ENCODE assay signal across 7 cellular contexts in the genomic region with DNA sequence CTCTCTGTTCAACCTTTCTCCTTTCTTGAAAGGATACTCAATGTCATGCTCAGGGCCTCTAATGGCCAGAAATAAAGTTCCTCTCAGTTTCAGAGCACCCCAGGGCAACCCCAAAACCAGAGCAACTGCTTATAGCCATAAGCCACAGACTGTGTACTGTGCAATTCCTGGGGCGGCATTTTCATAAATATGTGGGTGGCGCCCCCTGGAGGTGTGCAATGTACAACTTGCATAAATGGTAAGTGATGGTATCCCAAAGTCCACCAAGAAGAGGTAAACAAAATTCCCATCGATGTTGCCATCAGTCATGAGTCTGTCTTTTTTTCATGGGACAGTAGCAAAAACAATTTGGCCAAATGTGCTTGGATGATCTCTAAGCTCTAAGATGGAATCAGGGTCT.
DNase-seq lines count a peak whose midpoint lies in the region; FAIRE-seq and TF ChIP-seq lines count a peak whose summit lies in the region.
"Not testable (repeated sequence)": the region's sequence is repeated elsewhere in the genome, so short reads cannot be mapped to it uniquely, and the experiment has no call there.

No MANE protein-coding gene starts in this region.

- not testable (repeated sequence) for H3F3A ChIP-seq in Loucy (ENCODE audit: low read depth); SK-N-SH (replicated peaks; ENCODE audit: insufficient read depth)

- not testable (repeated sequence) for H3K36me3 ChIP-seq in GM06990 (ENCODE audit: control insufficient read depth, insufficient read depth, low read length); Loucy (ENCODE audit: insufficient read depth, low read length); SK-N-SH (replicated peaks in 1 of 2; ENCODE audit: control insufficient read depth in 1 of 2, insufficient read depth in 2 of 2, low read length in 1 of 2); keratinocyte (ENCODE audit: control insufficient read depth in 2 of 2, extremely low read depth in 1 of 2, insufficient read depth in 2 of 2, low read length in 2 of 2)
- peaks cover 19% of the 10 kb centered on the region for H3K36me3 ChIP-seq in endodermal cell (ENCODE audit: control insufficient read depth, insufficient read depth, low read length)

- CTCF ChIA-PET in SK-N-SH (lab: Yijun Ruan, JAX) = not testable (repeated sequence)

- 64% methylated on average over 3 of the region's 3 CpGs for WGBS in SK-N-SH (ENCODE audit: low lambda C conversion rate)
- 91 to 100% methylated on average over 1 to 3 of the region's 3 CpGs for WGBS in endodermal cell (ENCODE audit: insufficient coverage in 1 of 2, insufficient read length in 1 of 2), 2 experiments

- H3K9me3 Mint-ChIP-seq in endodermal cell = peaks cover 30% of the 10 kb centered on the region

- FAIRE-seq in keratinocyte (lab: Jason Lieb, UNC) = not testable (repeated sequence)

- TF ChIP-seq RAD21 in SK-N-SH (IDR thresholded peaks at IDR 0.05; ENCODE audit: low read length) = peak; percentile 24; the same call in 1 of the 2 replicates

- H3K9ac ChIP-seq in Loucy (ENCODE audit: low read depth, low read length, poor library complexity, severe bottlenecking); SK-N-SH; endodermal cell (ENCODE audit: extremely low read depth, low read length, poor library complexity, severe bottlenecking); keratinocyte (ENCODE audit: control insufficient read depth, extremely low read depth, insufficient read depth, low read length): not testable (repeated sequence)

- not testable (repeated sequence) for H4K20me1 ChIP-seq in Loucy (ENCODE audit: insufficient read depth, low read length, poor library complexity, severe bottlenecking); SK-N-SH (ENCODE audit: insufficient read depth); keratinocyte (ENCODE audit: control insufficient read depth, extremely low read depth, insufficient read depth, low read length)

- H3K27ac ChIP-seq in SK-N-SH (ENCODE audit: low read depth in 2 of 2, low read length in 1 of 2); endodermal cell (ENCODE audit: low read depth, low read length); keratinocyte (ENCODE audit: control insufficient read depth, insufficient read depth, low read length): not testable (repeated sequence)

- H3K4me1 ChIP-seq in Loucy (ENCODE audit: insufficient read depth, low read length, poor library complexity, severe bottlenecking); SK-N-SH (ENCODE audit: control insufficient read depth in 1 of 2, insufficient read depth in 2 of 2, low read depth in 1 of 2, low read length in 1 of 2); endodermal cell (ENCODE audit: control insufficient read depth, insufficient read depth, low read length); keratinocyte (ENCODE audit: control insufficient read depth, extremely low read depth, insufficient read depth, low read length): not testable (repeated sequence)

- H3K4me3 Mint-ChIP-seq in endodermal cell = not testable (repeated sequence)

- H3K27ac Mint-ChIP-seq in endodermal cell = not testable (repeated sequence)

- TF ChIP-seq CTCF in GM06990 (IDR thresholded peaks at IDR 0.05; ENCODE audit: insufficient read depth, low read length, poor library complexity, severe bottlenecking) (peak; percentile 30), Loucy (conservative IDR thresholded peaks at IDR 0.05; ENCODE audit: low read length) (peak; percentile 39), endodermal cell (conservative IDR thresholded peaks at IDR 0.05) (peak; percentile 57), keratinocyte (optimal IDR thresholded peaks at IDR 0.05 in 1 of 3, IDR thresholded peaks at IDR 0.05 in 1 of 3, conservative IDR thresholded peaks at IDR 0.05 in 1 of 3; ENCODE audit: extremely low read depth in 1 of 3, insufficient read depth in 2 of 3, low read length in 3 of 3) (peak in 2 of 3 experiments; percentile 6 to 8)
- not testable (repeated sequence) for TF ChIP-seq CTCF in SK-N-SH (IDR thresholded peaks at IDR 0.05)

- not testable (repeated sequence) for H3K79me2 ChIP-seq in Loucy (ENCODE audit: insufficient read depth, low read length); SK-N-SH (ENCODE audit: insufficient read depth); keratinocyte (ENCODE audit: control insufficient read depth, insufficient read depth, low read length)

- POLR2A ChIA-PET in SK-N-SH (lab: Yijun Ruan, JAX) = not testable (repeated sequence)

- TF ChIP-seq EP300 in SK-N-SH (IDR thresholded peaks at IDR 0.05; ENCODE audit: borderline replicate concordance in 1 of 2, low read depth in 1 of 2, low read length in 1 of 2) = not testable (repeated sequence)

- H3K9me1 ChIP-seq in keratinocyte (ENCODE audit: control insufficient read depth, extremely low read depth, insufficient read depth, low read length) = not testable (repeated sequence)

- H2AFZ ChIP-seq in Loucy (ENCODE audit: low read length); SK-N-SH (ENCODE audit: low read depth); keratinocyte (ENCODE audit: control insufficient read depth, low read length): not testable (repeated sequence)

- not testable (repeated sequence) for H3K9me2 ChIP-seq in Loucy (replicated peaks; ENCODE audit: low read depth, low read length); SK-N-SH

- peaks cover 62% of the 10 kb centered on the region for H3K36me3 Mint-ChIP-seq in endodermal cell (ENCODE audit: low read depth)

- dilution Hi-C loops in keratinocyte (cut with MboI; ENCODE audit: extremely low pct_ligation_motif_present, low sequenced_read_pairs) = not testable (repeated sequence)

- H3K4me1 Mint-ChIP-seq in endodermal cell = peaks cover 15% of the 10 kb centered on the region

- not testable (repeated sequence) for H3K4me3 ChIP-seq in GM06990 (replicated peaks; ENCODE audit: low read depth, low read length); Loucy (ENCODE audit: low read length, poor library complexity, severe bottlenecking); SK-N-SH (ENCODE audit: low read depth in 2 of 2, low read length in 1 of 2); endodermal cell (ENCODE audit: low read length); keratinocyte (ENCODE audit: control insufficient read depth in 2 of 3, extremely low read depth in 1 of 3, insufficient read depth in 2 of 3, low read depth in 1 of 3, low read length in 3 of 3)

- not testable (repeated sequence) for H3K27me3 Mint-ChIP-seq in endodermal cell (ENCODE audit: insufficient read depth)

- H3K9me3 ChIP-seq in Loucy (ENCODE audit: insufficient read depth, low read depth, low read length); SK-N-SH; keratinocyte (ENCODE audit: control insufficient read depth, low read depth, low read length): not testable (repeated sequence)
- H3K9me3 ChIP-seq in endodermal cell (ENCODE audit: control insufficient read depth, low read length) = peaks cover 13% of the 10 kb centered on the region

- not testable (repeated sequence) for H3K4me2 ChIP-seq in Loucy (ENCODE audit: low read depth, low read length, poor library complexity, severe bottlenecking); SK-N-SH; keratinocyte (ENCODE audit: control insufficient read depth, extremely low read depth, insufficient read depth, low read depth, low read length)

- DNase-seq in GM06990 (ENCODE audit: extremely low read depth, insufficient read length); SK-N-SH; endodermal cell; keratinocyte (ENCODE audit: low read depth, low spot score): not testable (repeated sequence)
- DNase-seq in activated naive CD4-positive, alpha-beta T cell treated with Interleukin-2 at 50 U/mL for 16 hours = peak; percentile 23
- peak; percentile 37 for DNase-seq in stimulated activated CD4-positive, alpha-beta T cell treated with anti-CD3 and anti-CD28 coated beads, Interleukin-15, amount 100 ng/mL, for 24 hours

- H3K27me3 ChIP-seq in GM06990 (replicated peaks; ENCODE audit: control insufficient read depth, insufficient read depth, low read length); Loucy (ENCODE audit: insufficient read depth, low read length, poor library complexity, severe bottlenecking); SK-N-SH (ENCODE audit: insufficient read depth); endodermal cell (ENCODE audit: control insufficient read depth, insufficient read depth, low read length, poor library complexity, severe bottlenecking); keratinocyte (ENCODE audit: control insufficient read depth, extremely low read depth, insufficient read depth, low read length): not testable (repeated sequence)

TF ChIP-seq in SK-N-SH, 30 proteins besides CTCF, POLR2A, EP300 and RAD21:
- TF ChIP-seq SMC3 (IDR thresholded peaks at IDR 0.05; ENCODE audit: low read depth, low read length) = peak; percentile 8; the same call in 1 of the 2 replicates
